In genomic region chr17:73630957-73631595, GRCh38 we compare ENCODE assay signal across 20 cellular contexts. TPM values are rescaled to one million over a fixed set of nuclear protein-coding genes. Genes with fewer than 3 reads are reported as not detected.
DNase-seq lines count a peak whose midpoint lies in the region; ATAC-seq, FAIRE-seq and TF ChIP-seq lines count a peak whose summit lies in the region.
"Had no signal": no experiment of that assay in that cellular context is flagged by ENCODE, and none has a peak within 500 bp of the region (broad histone marks: within the 10 kb centered on the region; RNA-seq: fewer than 3 reads in every experiment).

No MANE protein-coding gene starts in this region.

- H3K36me3 ChIP-seq in H1 (ENCODE audit: control insufficient read depth in 2 of 4, insufficient read depth in 4 of 4, low read length in 3 of 4) (no peaks in the 10 kb centered on the region), osteoblast (ENCODE audit: insufficient read depth, low read length) (no peaks in the 10 kb centered on the region), tibial nerve (no peaks in the 10 kb centered on the region), PC-3 (ENCODE audit: low read depth, low read length) (no peaks in the 10 kb centered on the region)

- H4K91ac ChIP-seq in H1 (replicated peaks; ENCODE audit: insufficient read length, low read length) = no peak overlapping the region

- H3K4ac ChIP-seq in H1 (replicated peaks; ENCODE audit: insufficient read length, low read depth, low read length) = no peak overlapping the region

- H3K9ac ChIP-seq in H1 (replicated peaks in 1 of 4; ENCODE audit: extremely low read depth in 1 of 4, low read depth in 3 of 4, low read length in 3 of 4) = no peak overlapping the region
- H3K9ac ChIP-seq in PC-3 (ENCODE audit: low read length) = no peak overlapping the region
- H3K9ac ChIP-seq: SK-N-SH had no signal

- no peak overlapping the region for H2BK120ac ChIP-seq in H1 (replicated peaks; ENCODE audit: low read depth, low read length)

- H3K4me1 ChIP-seq in H1 (replicated peaks in 1 of 4; ENCODE audit: control insufficient read depth in 3 of 4, insufficient read depth in 4 of 4, low read length in 3 of 4) = peaks cover 0 to 14% (median 4%) of the 10 kb centered on the region in 4 experiments; a peak in 5 of 7 replicates
- no peaks in the 10 kb centered on the region for H3K4me1 ChIP-seq in osteoblast (ENCODE audit: insufficient read depth, low read length)
- H3K4me1 ChIP-seq in tibial nerve = peaks cover 0 to 34% (median 7%) of the 10 kb centered on the region in 4 donors
- no peaks in the 10 kb centered on the region for H3K4me1 ChIP-seq in PC-3 (ENCODE audit: insufficient read depth, low read length)
- H3K4me1 ChIP-seq: A549 had no signal

- TF ChIP-seq CTCF in H1 (IDR thresholded peaks at IDR 0.05; ENCODE audit: control extremely low read depth in 1 of 3, insufficient read depth in 1 of 3, low read depth in 1 of 3, low read length in 3 of 3) = no peak
- TF ChIP-seq CTCF in osteoblast (IDR thresholded peaks at IDR 0.05; ENCODE audit: extremely low read depth, low read depth, low read length) = no peak
- TF ChIP-seq CTCF in tibial nerve (IDR thresholded peaks at IDR 0.05) = no peak
- TF ChIP-seq CTCF in PC-3 (conservative IDR thresholded peaks at IDR 0.05; ENCODE audit: low read depth, low read length) = no peak

- H3F3A ChIP-seq in PC-3 (ENCODE audit: low read length, unreplicated experiment) = no peaks in the 10 kb centered on the region

- no peak overlapping the region for H2BK12ac ChIP-seq in H1 (ENCODE audit: low read depth, low read length)

- H3K27me3 ChIP-seq in H1 (replicated peaks in 1 of 4; ENCODE audit: control insufficient read depth in 3 of 4, extremely low read depth in 1 of 4, insufficient read depth in 3 of 4, low read length in 3 of 4) = no peaks in the 10 kb centered on the region
- H3K27me3 ChIP-seq in osteoblast (ENCODE audit: insufficient read depth, low read length) = no peaks in the 10 kb centered on the region
- H3K27me3 ChIP-seq in tibial nerve = no peaks in the 10 kb centered on the region
- H3K27me3 ChIP-seq in PC-3 (ENCODE audit: low read length) = peaks cover 50% of the 10 kb centered on the region

- no peak overlapping the region for H2AK5ac ChIP-seq in H1 (ENCODE audit: low read depth, low read length)

- POLR2A ChIA-PET in H1 (lab: Charles Lee; ENCODE audit: partially characterized antibody) = interaction anchor here (1.5 kb wide), 1 partner anchor 9 kb away, joined by 3 read pairs; no protein-coding TSS in a partner anchor
- POLR2A ChIA-PET in PC-3 (lab: Charles Lee; ENCODE audit: unreplicated experiment) = no interaction called here

- H3K27ac ChIP-seq in H1 (ENCODE audit: low read depth, low read length) (no peak overlapping the region), osteoblast (ENCODE audit: low read depth, low read length) (no peak overlapping the region), tibial nerve (peak overlapping the region; percentile 45 to 86 (median 75)), PC-3 (ENCODE audit: low read length) (no peak overlapping the region)
- H3K27ac ChIP-seq: A549 had no signal

- H4K20me1 ChIP-seq in H1 (replicated peaks in 1 of 2; ENCODE audit: control insufficient read depth in 1 of 2, insufficient read depth in 2 of 2, low read length in 2 of 2) (no peaks in the 10 kb centered on the region), osteoblast (ENCODE audit: insufficient read depth, low read length) (no peaks in the 10 kb centered on the region), PC-3 (ENCODE audit: low read length) (no peaks in the 10 kb centered on the region)

- no peaks in the 10 kb centered on the region for H3K9me2 ChIP-seq in PC-3 (replicated peaks; ENCODE audit: low read length)
- H3K9me2 ChIP-seq: SK-N-SH had no signal

- H3K4me3 ChIP-seq in H1 (ENCODE audit: extremely low read depth in 1 of 4, insufficient read depth in 2 of 4, low read depth in 3 of 4, low read length in 4 of 4) (no peak overlapping the region), osteoblast (ENCODE audit: insufficient read depth, low read length) (no peak overlapping the region), tibial nerve (no peak overlapping the region), PC-3 (ENCODE audit: low read length) (no peak overlapping the region)
- H3K4me3 ChIP-seq: A549 had no signal

- TF ChIP-seq EP300 in H1 (IDR thresholded peaks at IDR 0.05; ENCODE audit: borderline replicate concordance in 1 of 2, low read depth in 2 of 2, low read length in 2 of 2) = no peak
- no peak for TF ChIP-seq EP300 in tibial nerve (IDR thresholded peaks at IDR 0.05)

- no peak overlapping the region for H3K23ac ChIP-seq in H1 (ENCODE audit: insufficient read length)

- no peak for FAIRE-seq in H1 (lab: Jason Lieb, UNC)
- FAIRE-seq: A549 had no signal

- no peak overlapping the region for H2AFZ ChIP-seq in H1 (ENCODE audit: low read length)
- H2AFZ ChIP-seq in osteoblast (ENCODE audit: low read length) = no peak overlapping the region
- no peak overlapping the region for H2AFZ ChIP-seq in PC-3 (ENCODE audit: low read length)

- no peak overlapping the region for H3K18ac ChIP-seq in H1 (ENCODE audit: extremely low read depth, low read length)

- H2BK20ac ChIP-seq in H1 (ENCODE audit: low read length) = no peak overlapping the region

- DNase-seq in CD1c-positive myeloid dendritic cell (ENCODE audit: extremely low spot score) = peak; percentile 10
- no peak for DNase-seq in H1 (ENCODE audit: low read depth in 1 of 2, low spot score in 2 of 2)
- peak; percentile 26 for DNase-seq in osteoblast (ENCODE audit: insufficient read length, low spot score, missing footprints)
- DNase-seq in tibial nerve (ENCODE audit: low spot score in 2 of 2) = no peak
- DNase-seq in HPDE6-E6E7 (ENCODE audit: extremely low spot score) = no peak
- no peak for DNase-seq in PC-3
- DNase-seq in erythroblast (lab: John Stamatoyannopoulos, UW) = no peak
- DNase-seq: CD4-positive, CD25-positive, alpha-beta regulatory T cell; DMS79; H9; HFFc6; Kasumi-1; NCI-H1694; NCI-H2171 treated with DMSO at 0.1 percent for 48 hours; NCI-H446; NCI-H526; SIG-M5; SK-N-SH had no signal

- TF ChIP-seq POLR2A in H1 (IDR thresholded peaks at IDR 0.05; ENCODE audit: control extremely low read depth in 1 of 2, low read depth in 2 of 2, low read length in 2 of 2) (no peak), tibial nerve (IDR thresholded peaks at IDR 0.05) (no peak), erythroblast (IDR thresholded peaks at IDR 0.05; ENCODE audit: low read length) (no peak)

- CTCF ChIA-PET in H1 (lab: Charles Lee; ENCODE audit: partially characterized antibody) = interaction anchor here (0.7 to 11.0 kb wide), 8 partner anchors 10 to 210 kb away, joined by 3 to 67 read pairs (median 4); partner anchors contain the start of gene SDK2
- CTCF ChIA-PET in PC-3 (lab: Charles Lee) = no interaction called here

- H3K56ac ChIP-seq in H1 (replicated peaks; ENCODE audit: insufficient read length, low read depth, low read length) = no peak overlapping the region

- peak overlapping the region; percentile 55; the same call in 1 of the 2 replicates for H2BK15ac ChIP-seq in H1 (ENCODE audit: low read length)

- H3K4me2 ChIP-seq in H1 (ENCODE audit: insufficient read depth in 1 of 2, low read depth in 2 of 2, low read length in 2 of 2) (no peak overlapping the region), osteoblast (ENCODE audit: insufficient read depth, low read length) (no peak overlapping the region), PC-3 (ENCODE audit: low read length) (no peak overlapping the region)
- H3K4me2 ChIP-seq: A549, SK-N-SH had no signal

- H4K8ac ChIP-seq in H1 (ENCODE audit: extremely low read depth, insufficient read depth, low read length) = peak overlapping the region; percentile 22; the same call in 1 of the 2 replicates

- intact Hi-C loops in PC-3 (cut with micrococcal nuclease) = no loop called here

- H3K9me3 ChIP-seq in H1 (ENCODE audit: insufficient read depth in 2 of 2, low read depth in 1 of 2, low read length in 1 of 2) (no peaks in the 10 kb centered on the region), osteoblast (ENCODE audit: low read depth, low read length) (no peaks in the 10 kb centered on the region), tibial nerve (no peaks in the 10 kb centered on the region), PC-3 (ENCODE audit: low read length) (no peaks in the 10 kb centered on the region)
- H3K9me3 ChIP-seq: A549, SK-N-SH had no signal

- BruUV-seq in PC-3 (replicated peaks; lab: Mats Ljungman, UMichigan) = no TSS peak

- no peak for ATAC-seq in PC-3
- ATAC-seq: A549 had no signal

- H3K79me1 ChIP-seq in H1 (ENCODE audit: low read depth, low read length) = peaks cover 4% of the 10 kb centered on the region

- 85% methylated on average over 19 of the region's 19 CpGs; no CpG with 5 or more reads in 1 of the 2 experiments for WGBS in H1 (ENCODE audit: extremely low coverage in 1 of 2, insufficient coverage in 1 of 2, insufficient read length in 1 of 2, insufficient replicate concordance in 2 of 2, low coverage in 1 of 2, low lambda C conversion rate in 2 of 2, missing lambda C conversion rate in 1 of 2), 2 experiments
- WGBS in tibial nerve, 2 donors = 63 to 71% methylated on average over 19 of the region's 19 CpGs

- no peak overlapping the region for H4K5ac ChIP-seq in H1 (ENCODE audit: insufficient read length, low read depth, low read length)

- H3K23me2 ChIP-seq in H1 (ENCODE audit: low read depth, low read length) = no peaks in the 10 kb centered on the region

- H2BK5ac ChIP-seq in H1 (ENCODE audit: low read depth, low read length) = no peak overlapping the region

- no peak overlapping the region for H3K14ac ChIP-seq in H1 (ENCODE audit: insufficient read length)

- no peak for TF ChIP-seq RAD21 in H1 (IDR thresholded peaks at IDR 0.05 in 1 of 2, conservative IDR thresholded peaks at IDR 0.05 in 1 of 2; ENCODE audit: low read depth in 2 of 2, low read length in 2 of 2)

- H3K79me2 ChIP-seq in H1 (ENCODE audit: control insufficient read depth in 1 of 2, insufficient read depth in 2 of 2, low read length in 2 of 2) = peaks cover 0 to 2% of the 10 kb centered on the region in 2 experiments; a peak in 1 of 4 replicates
- H3K79me2 ChIP-seq in osteoblast (ENCODE audit: insufficient read depth, low read length) = no peaks in the 10 kb centered on the region
- H3K79me2 ChIP-seq in PC-3 (ENCODE audit: low read length) = no peaks in the 10 kb centered on the region

TF ChIP-seq in H1, 55 proteins besides CTCF, POLR2A, EP300 and RAD21 (continues in another document):
- TF ChIP-seq YY1 (IDR thresholded peaks at IDR 0.05; ENCODE audit: low read depth, low read length) (no peak), JUN (IDR thresholded peaks at IDR 0.05; ENCODE audit: low read depth, low read length) (no peak)

RNA-seq across cellular contexts. Expression of gene SDK2, which starts 13.2 kb away (rescaled TPM):
- total RNA-seq in H1 (2021; fragmentation: NEBNext Ultra II Directional; extraction: Animal tissue kit (Norgen Biotek cat#: 25700)) = 3.6 and 3.9 TPM in 2 replicates
- polyA plus RNA-seq in H1 (2011; rRNA removed) = 4.1 and 5.9 TPM in 2 replicates
- polyA plus RNA-seq in H1 (2011; cell fraction: cytosol; rRNA removed) = 2.3 TPM
- polyA plus RNA-seq in H1 (2011; cell fraction: nucleus; rRNA removed) = 7.3 TPM
- polyA plus RNA-seq in H1 (2012, experiment 1 of 2) = 5.5 to 10.2 TPM (median 7.5 TPM) in 4 replicates
- polyA plus RNA-seq in H1 (2012, experiment 2 of 2) = 3.6 TPM
- 2.6 TPM for polyA plus RNA-seq in H1 (2013, experiment 1 of 2)
- 2.0 TPM for polyA plus RNA-seq in H1 (2013, experiment 2 of 2)
- polyA minus RNA-seq in H1 (2011; rRNA and poly(A)+ RNA removed) = 6.8 and 8.4 TPM in 2 replicates
- polyA minus RNA-seq in H1 (2011; cell fraction: cytosol; rRNA and poly(A)+ RNA removed) = 10.9 TPM
- 13.8 TPM for polyA minus RNA-seq in H1 (2011; cell fraction: nucleus; rRNA and poly(A)+ RNA removed)
- total RNA-seq in osteoblast = under 0.01 TPM in 2 replicates
- 1 to 10 TPM; 3.1 to 6.3 (median 4.6) TPM for total RNA-seq in tibial nerve
- 0.07 TPM in 1 of 2 replicates, not detected in the other for total RNA-seq in PC-3 (2014; rRNA removed)
- total RNA-seq: MCF 10A had no signal

Comparison
In these comparisons a context has a peak if more than half of its experiments do, and no peak if none do; other contexts are left out.
1. DNase-seq: peak in CD1c-positive myeloid dendritic cell (single experiment) and osteoblast (single experiment); none in H1 (0 of 2), tibial nerve (0 of 2), HPDE6-E6E7 (single experiment), PC-3 (single experiment) and erythroblast (0 of 2).
2. H3K27ac ChIP-seq: peak in tibial nerve (4 of 4); none in H1 (single experiment), osteoblast (single experiment) and PC-3 (single experiment).